Comparison of ENCODE assay signal across 8 cellular contexts in genomic region chr2:42095923-42096408, GRCh38. TPM values are rescaled to one million over a fixed set of nuclear protein-coding genes. Genes with fewer than 3 reads are reported as not detected.
DNase-seq lines count a peak whose midpoint lies in the region; TF ChIP-seq lines count a peak whose summit lies in the region.

No MANE protein-coding gene starts in this region.

- H3K4me3 ChIP-seq in HFF-Myc (replicated peaks; ENCODE audit: low read depth, low read length): no peak overlapping the region
- H3K4me3 ChIP-seq in coronary artery: no peak overlapping the region

- intact Hi-C loops in activated CD4-positive, alpha-beta T cell treated with anti-CD3 and anti-CD28 coated beads, Interleukin-2, amount 10 ng/mL, durations not matched to agents 24 days and 14 days (cut with micrococcal nuclease): loop anchor here (1.0 to 2.0 kb wide), 3 partner anchors 100 to 233 kb away; no protein-coding TSS in a partner anchor

- H3K4me3 Mint-ChIP-seq in activated CD4-positive, alpha-beta T cell treated with anti-CD3 and anti-CD28 coated beads, Interleukin-2, amount 10 ng/mL, durations not matched to agents 24 days and 14 days: no peak overlapping the region

- H3K27ac Mint-ChIP-seq in activated CD4-positive, alpha-beta T cell treated with anti-CD3 and anti-CD28 coated beads, Interleukin-2, amount 10 ng/mL, durations not matched to agents 24 days and 14 days: no peak overlapping the region

- DNase-seq in CD1c-positive myeloid dendritic cell (ENCODE audit: extremely low spot score): peak; percentile 87
- peak; percentile 59 for DNase-seq in HFF-Myc (ENCODE audit: extremely low read depth, low read depth)
- DNase-seq in NCI-H510A treated with DMSO at 0.1 percent for 48 hours (lab: John Stamatoyannopoulos, UW): peak; percentile 87
- peak; percentile 90 for DNase-seq in activated CD4-positive, alpha-beta T cell treated with anti-CD3 and anti-CD28 coated beads, Interleukin-2, amount 10 ng/mL, durations not matched to agents 24 days and 14 days
- no peak for DNase-seq in coronary artery (ENCODE audit: low spot score)
- DNase-seq in medulla oblongata (ENCODE audit: extremely low spot score): peak; percentile 86
- DNase-seq in stimulated activated CD8-positive, alpha-beta memory T cell treated with anti-CD3 and anti-CD28 coated beads, Interleukin-15, amount 100 ng/mL, for 48 hours (ENCODE audit: low read depth in 2 of 2): peak; percentile 15 to 34
- no peak for DNase-seq in cerebellar nuclear complex (lab: John Stamatoyannopoulos, UW)

- H3K27ac ChIP-seq in coronary artery: no peak overlapping the region

- H3K27me3 Mint-ChIP-seq in activated CD4-positive, alpha-beta T cell treated with anti-CD3 and anti-CD28 coated beads, Interleukin-2, amount 10 ng/mL, durations not matched to agents 24 days and 14 days: peaks cover 26% of the 10 kb centered on the region

- TF ChIP-seq CTCF in HFF-Myc (IDR thresholded peaks at IDR 0.05; ENCODE audit: low read depth, low read length, missing control alignments): peak; percentile 65
- TF ChIP-seq CTCF in coronary artery (IDR thresholded peaks at IDR 0.05): peak; percentile 81

- H3K4me1 Mint-ChIP-seq in activated CD4-positive, alpha-beta T cell treated with anti-CD3 and anti-CD28 coated beads, Interleukin-2, amount 10 ng/mL, durations not matched to agents 24 days and 14 days: peaks cover 36% of the 10 kb centered on the region

- peaks cover 8% of the 10 kb centered on the region for H3K36me3 Mint-ChIP-seq in activated CD4-positive, alpha-beta T cell treated with anti-CD3 and anti-CD28 coated beads, Interleukin-2, amount 10 ng/mL, durations not matched to agents 24 days and 14 days (ENCODE audit: low read depth)

- peaks cover 9% of the 10 kb centered on the region for H3K9me3 Mint-ChIP-seq in activated CD4-positive, alpha-beta T cell treated with anti-CD3 and anti-CD28 coated beads, Interleukin-2, amount 10 ng/mL, durations not matched to agents 24 days and 14 days

RNA-seq across cellular contexts. Expression of gene PKDCC, which starts 48.1 kb away (rescaled TPM):
- not detected in 2 replicates for total RNA-seq in activated CD4-positive, alpha-beta T cell treated with anti-CD3 and anti-CD28 coated beads, Interleukin-2, amount 10 ng/mL, durations not matched to agents 24 days and 14 days

Comparison
In these comparisons a context has a peak if more than half of its experiments do, and no peak if none do; other contexts are left out.
1. DNase-seq: peak in CD1c-positive myeloid dendritic cell (single experiment), HFF-Myc (single experiment), NCI-H510A treated with DMSO at 0.1 percent for 48 hours (single experiment), activated CD4-positive, alpha-beta T cell treated with anti-CD3 and anti-CD28 coated beads, Interleukin-2, amount 10 ng/mL, durations not matched to agents 24 days and 14 days (single experiment), medulla oblongata (single experiment) and stimulated activated CD8-positive, alpha-beta memory T cell treated with anti-CD3 and anti-CD28 coated beads, Interleukin-15, amount 100 ng/mL, for 48 hours (2 of 2); none in coronary artery (single experiment) and cerebellar nuclear complex (0 of 2).